Comparison of ENCODE assay signal across 1 cellular context in the genomic region with DNA sequence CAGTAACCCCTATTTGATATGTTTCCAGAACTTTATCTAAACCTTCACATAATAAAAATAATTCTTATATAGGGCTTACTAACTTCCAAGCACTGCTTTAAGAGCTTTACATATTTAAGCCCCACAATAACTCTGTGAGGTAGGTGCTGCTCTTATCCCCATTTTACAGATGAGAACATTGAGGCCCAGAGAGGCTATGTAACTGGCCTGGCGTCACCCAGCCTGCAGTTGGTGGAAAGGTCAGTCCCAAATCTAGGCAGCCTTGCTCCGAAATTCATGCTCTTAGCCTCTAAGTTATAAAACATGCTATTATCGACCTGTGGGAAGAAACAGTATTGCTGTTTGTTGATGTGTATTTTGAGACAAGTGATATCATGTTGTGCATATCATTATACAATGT.
TF ChIP-seq lines count a peak whose summit lies in the region.

No MANE protein-coding gene starts in this region.

TF ChIP-seq in HepG2, 621 proteins besides CTCF, POLR2A, EP300 and RAD21:
- TF ChIP-seq CC2D1A (CRISPR knock-in tag; IDR thresholded peaks at IDR 0.05), result no peak
- no peak for TF ChIP-seq ZNF292 (CRISPR knock-in tag; IDR thresholded peaks at IDR 0.05; ENCODE audit: borderline replicate concordance, low read depth)
- TF ChIP-seq ZNF768 (CRISPR knock-in tag; IDR thresholded peaks at IDR 0.05), result peak; percentile 34; the same call in 1 of the 2 replicates
- no peak for TF ChIP-seq PAWR (CRISPR knock-in tag; IDR thresholded peaks at IDR 0.05; ENCODE audit: borderline replicate concordance)
- TF ChIP-seq ELF1 (CRISPR knock-in tag; IDR thresholded peaks at IDR 0.05), result no peak
- no peak for TF ChIP-seq ZNF414 (CRISPR knock-in tag; IDR thresholded peaks at IDR 0.05)
- no peak for TF ChIP-seq ZKSCAN8 (CRISPR knock-in tag; IDR thresholded peaks at IDR 0.05; ENCODE audit: borderline replicate concordance)
- TF ChIP-seq ZNF629 (CRISPR knock-in tag; conservative IDR thresholded peaks at IDR 0.05), result peak; percentile 90
- peak; percentile 61 for TF ChIP-seq ZMYM3 (CRISPR knock-in tag; IDR thresholded peaks at IDR 0.05)
- no peak for TF ChIP-seq MIER2 (CRISPR knock-in tag; IDR thresholded peaks at IDR 0.05)
